Comparison of ENCODE assay signal across 1 cellular context in genomic region chr11:125064070-125064469, GRCh38.
TF ChIP-seq lines count a peak whose summit lies in the region.

No MANE protein-coding gene starts in this region.

TF ChIP-seq in WTC11, 78 proteins besides CTCF, POLR2A, EP300 and RAD21 (continued from another document):
- TF ChIP-seq, protein P1, sequence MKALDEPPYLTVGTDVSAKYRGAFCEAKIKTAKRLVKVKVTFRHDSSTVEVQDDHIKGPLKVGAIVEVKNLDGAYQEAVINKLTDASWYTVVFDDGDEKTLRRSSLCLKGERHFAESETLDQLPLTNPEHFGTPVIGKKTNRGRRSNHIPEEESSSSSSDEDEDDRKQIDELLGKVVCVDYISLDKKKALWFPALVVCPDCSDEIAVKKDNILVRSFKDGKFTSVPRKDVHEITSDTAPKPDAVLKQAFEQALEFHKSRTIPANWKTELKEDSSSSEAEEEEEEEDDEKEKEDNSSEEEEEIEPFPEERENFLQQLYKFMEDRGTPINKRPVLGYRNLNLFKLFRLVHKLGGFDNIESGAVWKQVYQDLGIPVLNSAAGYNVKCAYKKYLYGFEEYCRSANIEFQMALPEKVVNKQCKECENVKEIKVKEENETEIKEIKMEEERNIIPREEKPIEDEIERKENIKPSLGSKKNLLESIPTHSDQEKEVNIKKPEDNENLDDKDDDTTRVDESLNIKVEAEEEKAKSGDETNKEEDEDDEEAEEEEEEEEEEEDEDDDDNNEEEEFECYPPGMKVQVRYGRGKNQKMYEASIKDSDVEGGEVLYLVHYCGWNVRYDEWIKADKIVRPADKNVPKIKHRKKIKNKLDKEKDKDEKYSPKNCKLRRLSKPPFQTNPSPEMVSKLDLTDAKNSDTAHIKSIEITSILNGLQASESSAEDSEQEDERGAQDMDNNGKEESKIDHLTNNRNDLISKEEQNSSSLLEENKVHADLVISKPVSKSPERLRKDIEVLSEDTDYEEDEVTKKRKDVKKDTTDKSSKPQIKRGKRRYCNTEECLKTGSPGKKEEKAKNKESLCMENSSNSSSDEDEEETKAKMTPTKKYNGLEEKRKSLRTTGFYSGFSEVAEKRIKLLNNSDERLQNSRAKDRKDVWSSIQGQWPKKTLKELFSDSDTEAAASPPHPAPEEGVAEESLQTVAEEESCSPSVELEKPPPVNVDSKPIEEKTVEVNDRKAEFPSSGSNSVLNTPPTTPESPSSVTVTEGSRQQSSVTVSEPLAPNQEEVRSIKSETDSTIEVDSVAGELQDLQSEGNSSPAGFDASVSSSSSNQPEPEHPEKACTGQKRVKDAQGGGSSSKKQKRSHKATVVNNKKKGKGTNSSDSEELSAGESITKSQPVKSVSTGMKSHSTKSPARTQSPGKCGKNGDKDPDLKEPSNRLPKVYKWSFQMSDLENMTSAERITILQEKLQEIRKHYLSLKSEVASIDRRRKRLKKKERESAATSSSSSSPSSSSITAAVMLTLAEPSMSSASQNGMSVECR (CRISPR knock-in tag; IDR thresholded peaks at IDR 0.05; ENCODE audit: borderline replicate concordance), result no peak
- TF ChIP-seq ZNF138 (CRISPR knock-in tag; conservative IDR thresholded peaks at IDR 0.05) (no peak), NFATC4 (CRISPR knock-in tag; IDR thresholded peaks at IDR 0.05) (no peak), NR3C1 (CRISPR knock-in tag; conservative IDR thresholded peaks at IDR 0.05; ENCODE audit: low read depth) (no peak), ZNF317 (CRISPR knock-in tag; IDR thresholded peaks at IDR 0.05; ENCODE audit: borderline replicate concordance, low read depth) (no peak), E2F5 (CRISPR knock-in tag; IDR thresholded peaks at IDR 0.05) (no peak), ZNF263 (CRISPR knock-in tag; IDR thresholded peaks at IDR 0.05; ENCODE audit: low read depth) (no peak), PRRX2 (CRISPR knock-in tag; IDR thresholded peaks at IDR 0.05) (no peak), TCF7 (CRISPR knock-in tag; IDR thresholded peaks at IDR 0.05; ENCODE audit: low read depth) (no peak)
